Comparison of ENCODE assay signal across 10 cellular contexts in the genomic region with DNA sequence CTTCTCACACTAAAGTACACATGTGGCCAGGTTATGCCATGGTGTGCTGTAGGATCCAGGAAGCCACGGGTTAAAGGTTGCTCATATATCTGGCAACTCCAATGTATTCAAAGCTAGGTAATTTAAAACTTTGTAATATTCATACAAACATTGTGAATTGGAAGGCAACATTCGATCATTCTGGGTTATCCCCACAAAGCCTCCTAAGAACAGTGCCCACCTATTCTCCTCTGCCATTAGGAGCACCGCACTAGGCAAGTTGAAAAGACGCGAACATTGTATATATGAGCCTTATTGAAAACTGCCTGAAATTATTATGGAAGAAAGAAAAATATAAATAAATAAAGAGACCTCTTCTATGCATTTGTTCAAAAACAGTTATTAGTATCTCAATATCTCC.
"Had no signal": no experiment of that assay in that cellular context is flagged by ENCODE, and none has a peak within 500 bp of the region (broad histone marks: within the 10 kb centered on the region; RNA-seq: fewer than 3 reads in every experiment).

No MANE protein-coding gene starts in this region.

- H3K36me3 ChIP-seq: HAP-1 had no signal

- H3K9ac ChIP-seq: GM23248 had no signal

- DNase-seq: GM23248, GOT3, H7, HFFc6, IMR-90, KG1 had no signal

- H3K27ac ChIP-seq: GM23248 had no signal

- H3K9me3 ChIP-seq: HAP-1 had no signal

- H3K4me1 ChIP-seq: HAP-1 had no signal

- H2AFZ ChIP-seq: GM23248 had no signal

- H3K4me3 ChIP-seq: GM23248, HAP-1, K562 had no signal

- ATAC-seq: HCT116, K562 had no signal

- FAIRE-seq: HTR-8/SVneo, K562 had no signal
